Comparison of ENCODE assay signal across 16 cellular contexts in genomic region chr10:103932996-103933395, GRCh38. TPM values are rescaled to one million over a fixed set of nuclear protein-coding genes. Genes with fewer than 3 reads are reported as not detected.
DNase-seq lines count a peak whose midpoint lies in the region; ATAC-seq and TF ChIP-seq lines count a peak whose summit lies in the region.
"Had no signal": no experiment of that assay in that cellular context is flagged by ENCODE, and none has a peak within 500 bp of the region (broad histone marks: within the 10 kb centered on the region; RNA-seq: fewer than 3 reads in every experiment).

No MANE protein-coding gene starts in this region.

- no peaks in the 10 kb centered on the region for H3K36me3 Mint-ChIP-seq in activated T-cell treated with anti-CD3 and anti-CD28 coated beads, Interleukin-2, amount 50 U/mL, for 72 hours (ENCODE audit: insufficient read depth in 2 of 2)
- H3K36me3 Mint-ChIP-seq: CD8-positive, alpha-beta T cell; T-cell had no signal

- no peak overlapping the region for H3K4me3 Mint-ChIP-seq in activated T-cell treated with anti-CD3 and anti-CD28 coated beads, Interleukin-2, amount 50 U/mL, for 72 hours
- H3K4me3 Mint-ChIP-seq: CD8-positive, alpha-beta T cell; T-cell had no signal

- peak; percentile 72 for ATAC-seq in left colon
- no peak for ATAC-seq in HG03521 (IDR thresholded peaks at IDR 0.05; ENCODE audit: unreplicated experiment)
- no peak for ATAC-seq in GM21360 (IDR thresholded peaks at IDR 0.05; ENCODE audit: unreplicated experiment)
- ATAC-seq in activated T-cell treated with anti-CD3 and anti-CD28 coated beads, Interleukin-2, amount 50 U/mL, for 72 hours (replicated peaks in 1 of 2) = no peak
- ATAC-seq: CD8-positive, alpha-beta T cell; Right ventricle myocardium inferior; T-cell had no signal

- H3K27ac ChIP-seq in A673 (ENCODE audit: low read depth, low read length, poor library complexity, severe bottlenecking) = no peak overlapping the region
- H3K27ac ChIP-seq: SK-N-MC had no signal

- no peak overlapping the region for H3K4me3 ChIP-seq in A673 (ENCODE audit: low read depth, low read length, poor library complexity, severe bottlenecking)
- H3K4me3 ChIP-seq: SK-N-MC had no signal

- no peaks in the 10 kb centered on the region for H3K4me1 Mint-ChIP-seq in activated T-cell treated with anti-CD3 and anti-CD28 coated beads, Interleukin-2, amount 50 U/mL, for 72 hours (ENCODE audit: low read depth)

- no peak overlapping the region for H3K27ac Mint-ChIP-seq in activated T-cell treated with anti-CD3 and anti-CD28 coated beads, Interleukin-2, amount 50 U/mL, for 72 hours
- H3K27ac Mint-ChIP-seq: CD8-positive, alpha-beta T cell; T-cell had no signal

- BruUV-seq in A673 (replicated peaks; lab: Mats Ljungman, UMichigan) = no TSS peak

- TF ChIP-seq CTCF in A673 (conservative IDR thresholded peaks at IDR 0.05; ENCODE audit: low read depth, low read length) = no peak

- no peaks in the 10 kb centered on the region for H3K27me3 Mint-ChIP-seq in activated T-cell treated with anti-CD3 and anti-CD28 coated beads, Interleukin-2, amount 50 U/mL, for 72 hours (ENCODE audit: low read depth)
- H3K27me3 Mint-ChIP-seq: T-cell had no signal

- no peaks in the 10 kb centered on the region for H3K9me3 ChIP-seq in A673 (ENCODE audit: low read depth, low read length, poor library complexity, severe bottlenecking)

- intact Hi-C loops in left colon (cut with DNase I, micrococcal nuclease) (no loop called here), A673 (cut with micrococcal nuclease; ENCODE audit: unreplicated experiment) (no loop called here)

- H3K9me3 Mint-ChIP-seq in activated T-cell treated with anti-CD3 and anti-CD28 coated beads, Interleukin-2, amount 50 U/mL, for 72 hours = no peaks in the 10 kb centered on the region
- H3K9me3 Mint-ChIP-seq: CD8-positive, alpha-beta T cell; T-cell had no signal

- POLR2A ChIA-PET in A673 (lab: Charles Lee; ENCODE audit: low non-redundant PET) = no interaction called here

- H3K4me1 ChIP-seq in A673 (ENCODE audit: insufficient read depth, low read length, poor library complexity, severe bottlenecking) = no peaks in the 10 kb centered on the region

- no peaks in the 10 kb centered on the region for H3K27me3 ChIP-seq in A673 (replicated peaks; ENCODE audit: insufficient read depth, low read depth, low read length, poor library complexity)

- CTCF ChIA-PET in A673 (lab: Charles Lee) = no interaction called here

- peak; percentile 57 for DNase-seq in DMS 273 treated with DMSO at 0.1 percent for 48 hours (lab: John Stamatoyannopoulos, UW)
- peak; percentile 14 to 55 for DNase-seq in NCI-H446 (lab: John Stamatoyannopoulos, UW)
- peak; percentile 16 for DNase-seq in NCI-H82 treated with DMSO at 0.1 percent for 48 hours (lab: John Stamatoyannopoulos, UW; ENCODE audit: unreplicated experiment)
- no peak for DNase-seq in left colon
- DNase-seq in A673 (ENCODE audit: low spot score) = no peak
- no peak for DNase-seq in activated T-cell treated with anti-CD3 and anti-CD28 coated beads, Interleukin-2, amount 50 U/mL, for 72 hours
- DNase-seq: CD8-positive, alpha-beta T cell; EL; MM.1S; NCI-H2081; NCI-H345; T-cell had no signal

- no peaks in the 10 kb centered on the region for H3K36me3 ChIP-seq in A673 (ENCODE audit: insufficient read depth, low read length, poor library complexity, severe bottlenecking)

RNA-seq across cellular contexts. Expression of gene STN1, which starts 15.0 kb away (rescaled TPM):
- 10 to 100 TPM; 24.4 to 25.7 TPM for total RNA-seq in left colon
- total RNA-seq in A673 (2021) = 14.3 and 16.5 TPM in 2 replicates
- total RNA-seq in activated T-cell treated with anti-CD3 and anti-CD28 coated beads, Interleukin-2, amount 50 U/mL, for 72 hours = 10 to 100 TPM; 52.0 to 57.7 TPM

RNA-seq across cellular contexts. Expression of gene SLK, which starts 33.9 kb away (rescaled TPM):
- total RNA-seq in left colon (10 to 100 TPM; 42.1 to 53.9 TPM), A673 (2021) (39.1 and 41.0 TPM in 2 replicates)
- 10 to 100 TPM; 22.5 to 25.1 TPM for total RNA-seq in activated T-cell treated with anti-CD3 and anti-CD28 coated beads, Interleukin-2, amount 50 U/mL, for 72 hours

Comparison
In these comparisons a context has a peak if more than half of its experiments do, and no peak if none do; other contexts are left out.
1. DNase-seq: peak in DMS 273 treated with DMSO at 0.1 percent for 48 hours (single experiment), NCI-H446 (2 of 2) and NCI-H82 treated with DMSO at 0.1 percent for 48 hours (single experiment); none in left colon (0 of 2), A673 (single experiment) and activated T-cell treated with anti-CD3 and anti-CD28 coated beads, Interleukin-2, amount 50 U/mL, for 72 hours (0 of 2).